8 cellular contexts compared by ENCODE assay signal in the genomic region with DNA sequence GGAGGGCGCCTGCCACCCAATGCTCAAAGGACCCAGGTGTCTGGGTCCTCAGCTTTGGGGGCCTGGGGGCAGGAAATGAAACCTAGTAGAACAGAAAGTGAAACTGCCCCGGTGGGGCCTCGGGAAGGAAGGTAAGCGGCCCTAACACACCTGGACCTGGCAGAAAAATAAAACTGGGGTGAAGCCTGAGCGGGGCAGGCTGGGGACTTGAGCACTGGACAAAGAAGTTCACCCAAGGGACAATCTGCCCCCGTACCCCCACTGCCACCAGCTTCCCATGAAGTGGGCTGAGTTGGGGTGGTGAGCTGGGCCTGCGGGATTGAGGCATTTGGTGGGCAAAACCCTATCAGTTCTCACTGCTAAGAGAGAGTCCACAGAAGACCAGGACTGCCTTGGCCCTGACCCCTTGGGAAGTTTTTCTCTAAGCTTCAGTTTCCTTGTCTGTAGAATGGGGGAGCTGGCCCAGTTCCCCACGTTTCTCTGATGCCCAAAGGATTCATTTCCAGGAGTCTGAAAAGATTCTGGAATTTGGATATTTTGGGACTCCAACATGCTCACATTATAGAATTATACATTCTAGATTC. TPM values are rescaled to one million over a fixed set of nuclear protein-coding genes. Genes with fewer than 3 reads are reported as not detected.
A peak's percentile ranks its signal among the peaks of the same experiment; 100 is the strongest.
DNase-seq lines count a peak whose midpoint lies in the region; ATAC-seq and TF ChIP-seq lines count a peak whose summit lies in the region.

No MANE protein-coding gene starts in this region.

- H3K4me1 ChIP-seq in RWPE2 (ENCODE audit: insufficient read depth, poor library complexity, severe bottlenecking) (peaks cover 10% of the 10 kb centered on the region), mammary epithelial cell (ENCODE audit: insufficient read depth, low read length) (peaks cover 28% of the 10 kb centered on the region), mesendoderm (ENCODE audit: control insufficient read depth, low read depth, low read length) (no peaks in the 10 kb centered on the region), testis (peaks cover 20% of the 10 kb centered on the region)

- H3K9me3 ChIP-seq in RWPE2 (ENCODE audit: severe bottlenecking) = no peaks in the 10 kb centered on the region
- H3K9me3 ChIP-seq in mammary epithelial cell (replicated peaks; ENCODE audit: insufficient read depth, low read length) = no peaks in the 10 kb centered on the region
- no peaks in the 10 kb centered on the region for H3K9me3 ChIP-seq in testis

- peak overlapping the region; percentile 52 for H3K4me3 ChIP-seq in RWPE2 (ENCODE audit: severe bottlenecking)
- peak overlapping the region; percentile 59 to 91 (median 63) for H3K4me3 ChIP-seq in mammary epithelial cell (replicated peaks in 1 of 3; ENCODE audit: insufficient read depth in 1 of 3, low read depth in 2 of 3, low read length in 3 of 3)
- no peak overlapping the region for H3K4me3 ChIP-seq in mesendoderm (ENCODE audit: low read length)
- H3K4me3 ChIP-seq in testis = peak overlapping the region; percentile 60 to 69

- H2BK15ac ChIP-seq in mesendoderm (replicated peaks; ENCODE audit: low read depth) = no peak overlapping the region

- H3K36me3 ChIP-seq in RWPE2 (ENCODE audit: low read depth) (peaks cover 25% of the 10 kb centered on the region), mammary epithelial cell (ENCODE audit: insufficient read depth, low read length) (peaks cover 4% of the 10 kb centered on the region), mesendoderm (ENCODE audit: control insufficient read depth, insufficient read depth, low read length) (no peaks in the 10 kb centered on the region), testis (ENCODE audit: low read depth, missing control alignments) (no peaks in the 10 kb centered on the region)

- peak overlapping the region; percentile 66 for H2BK120ac ChIP-seq in mesendoderm (ENCODE audit: low read depth, low read length)

- H2BK5ac ChIP-seq in mesendoderm (ENCODE audit: low read length) = no peak overlapping the region

- H4K8ac ChIP-seq in mesendoderm (ENCODE audit: low read depth, low read length) = peak overlapping the region; percentile 78

- H4K20me1 ChIP-seq in mammary epithelial cell (ENCODE audit: insufficient read depth, low read length) = no peaks in the 10 kb centered on the region

- peak overlapping the region; percentile 97 for H3K56ac ChIP-seq in mesendoderm (ENCODE audit: low read length)

- H3K27me3 ChIP-seq in RWPE2 (ENCODE audit: insufficient read depth, poor library complexity, severe bottlenecking) (no peaks in the 10 kb centered on the region), mammary epithelial cell (ENCODE audit: insufficient read depth, low read length) (no peaks in the 10 kb centered on the region), mesendoderm (ENCODE audit: insufficient read depth, low read length, poor library complexity) (no peaks in the 10 kb centered on the region), testis (no peaks in the 10 kb centered on the region)

- peaks cover 9% of the 10 kb centered on the region for H3K79me1 ChIP-seq in mesendoderm (ENCODE audit: low read length)

- intact Hi-C loops in mammary epithelial cell (cut with micrococcal nuclease) = loop anchor here (5.0 kb wide), 1 partner anchor 82 kb away; no protein-coding TSS in a partner anchor
- intact Hi-C loops in testis (cut with DNase I; ENCODE audit: low total_unique reads) = no loop called here

- TF ChIP-seq CTCF in RWPE2 (IDR thresholded peaks at IDR 0.05; ENCODE audit: poor library complexity, severe bottlenecking) (no peak), mammary epithelial cell (conservative IDR thresholded peaks at IDR 0.05 in 1 of 2, IDR thresholded peaks at IDR 0.05 in 1 of 2; ENCODE audit: extremely low read depth in 1 of 2, insufficient read depth in 1 of 2, low read depth in 1 of 2, low read length in 2 of 2) (no peak), testis (IDR thresholded peaks at IDR 0.05) (no peak)

- H3K9ac ChIP-seq in mammary epithelial cell (ENCODE audit: insufficient read depth, low read length) (peak overlapping the region; percentile 87), mesendoderm (ENCODE audit: low read length) (peak overlapping the region; percentile 67)

- peak overlapping the region; percentile 96 for H3K18ac ChIP-seq in mesendoderm (ENCODE audit: low read length)

- dilution Hi-C loops in mammary epithelial cell (cut with HindIII; ENCODE audit: low sequenced_read_pairs) = loop anchor here (5.0 kb wide), 1 partner anchor 87 kb away; a partner anchor contains a TSS

- ATAC-seq in RWPE2 (ENCODE audit: low read depth) (peak; percentile 17; the same call in 1 of the 3 replicates), HG03175 (IDR thresholded peaks at IDR 0.05; ENCODE audit: unreplicated experiment) (no peak)

- CTCF ChIA-PET in mammary epithelial cell (lab: Charles Lee; ENCODE audit: low non-redundant PET) = interaction anchor here (0.7 kb wide), 1 partner anchor 298 kb away, joined by 11 read pairs; no protein-coding TSS in a partner anchor

- no peak overlapping the region for H3K23ac ChIP-seq in mesendoderm (ENCODE audit: low read length)

- H3K79me2 ChIP-seq in mammary epithelial cell (ENCODE audit: insufficient read depth, low read length) = peaks cover 49% of the 10 kb centered on the region
- H3K79me2 ChIP-seq in mesendoderm (ENCODE audit: control insufficient read depth, insufficient read depth, low read length) = peaks cover 10% of the 10 kb centered on the region

- no peak overlapping the region for H4K5ac ChIP-seq in mesendoderm (ENCODE audit: low read length)

- peak; percentile 57 for TF ChIP-seq POLR2A in GM19099 (IDR thresholded peaks at IDR 0.05; ENCODE audit: extremely low read depth, insufficient read length, low read depth)
- no peak for TF ChIP-seq POLR2A in testis (IDR thresholded peaks at IDR 0.05)

- whole genome bisulfite sequencing in mammary epithelial cell (ENCODE audit: low coverage, missing lambda C conversion rate) = 6% methylated on average over 7 of the region's 8 CpGs
- WGBS in mesendoderm (ENCODE audit: extremely low coverage, insufficient coverage, low lambda C conversion rate) = no CpG with 5 or more reads among the region's 8 CpGs
- WGBS in testis, 2 donors = 5 to 9% methylated on average over 7 to 8 of the region's 8 CpGs

- H3K4me2 ChIP-seq in mammary epithelial cell (ENCODE audit: insufficient read depth, low read depth, low read length) = peak overlapping the region; percentile 81
- H3K4me2 ChIP-seq in mesendoderm (ENCODE audit: low read length) = peak overlapping the region; percentile 37

- no peak overlapping the region for H2AK5ac ChIP-seq in mesendoderm (ENCODE audit: low read length)

- BruUV-seq in mammary epithelial cell (replicated peaks; lab: Mats Ljungman, UMichigan) = no TSS peak

- in situ Hi-C loops in mammary epithelial cell (cut with MboI; ENCODE audit: low sequenced_read_pairs in 2 of 2) = no loop called here

- H2AFZ ChIP-seq in mammary epithelial cell (ENCODE audit: low read depth, low read length) = peak overlapping the region; percentile 58

- H3K27ac ChIP-seq in RWPE2 (ENCODE audit: poor library complexity, severe bottlenecking) (peak overlapping the region; percentile 72), mammary epithelial cell (ENCODE audit: insufficient read depth, low read depth, low read length) (peak overlapping the region; percentile 82), mesendoderm (ENCODE audit: low read depth, low read length) (peak overlapping the region; percentile 54), testis (peak overlapping the region; percentile 78 to 89)

- H3K4ac ChIP-seq in mesendoderm (ENCODE audit: low read depth, low read length) = peak overlapping the region; percentile 99

- DNase-seq in RWPE2 (ENCODE audit: low spot score) (no peak), mammary epithelial cell (no peak), mesendoderm (no peak), testis (no peak), pons (ENCODE audit: low spot score) (no peak), SIG-M5 treated with dmso at 0.1 percent for 504 hours (lab: John Stamatoyannopoulos, UW; ENCODE audit: unreplicated experiment) (no peak)

RNA-seq across cellular contexts. Expression of a gene that starts 2.3 kb away (rescaled TPM):
- total RNA-seq in mammary epithelial cell (10 to 100 TPM; 20.2 to 55.5 TPM), testis (10 to 100 TPM; 25.6 to 35.4 TPM)
- polyA plus RNA-seq in mammary epithelial cell (23.9 TPM), testis (ENCODE audit: insufficient read depth, low read depth, low replicate concordance) (22.6 TPM)
- polyA minus RNA-seq in mammary epithelial cell = 21.0 TPM
- polyA plus RNA-seq in mesendoderm (2013, experiment 1 of 2) = 31.9 TPM
- polyA plus RNA-seq in mesendoderm (2013, experiment 2 of 2) = 37.0 TPM

RNA-seq across cellular contexts. Expression of a gene that starts 31.2 kb away (rescaled TPM):
- 10 to 100 TPM; 15.7 to 23.4 TPM for total RNA-seq in mammary epithelial cell
- 11.7 TPM for polyA plus RNA-seq in mammary epithelial cell
- 18.6 TPM for polyA minus RNA-seq in mammary epithelial cell
- 27.1 TPM for polyA plus RNA-seq in mesendoderm (2013, experiment 1 of 2)
- 26.5 TPM for polyA plus RNA-seq in mesendoderm (2013, experiment 2 of 2)
- 10 to 100 TPM; 33.0 to 37.2 TPM for total RNA-seq in testis
- polyA plus RNA-seq in testis (ENCODE audit: insufficient read depth, low read depth, low replicate concordance) = 22.9 TPM

RNA-seq across cellular contexts. Expression of a gene that starts 31.6 kb away (rescaled TPM):
- total RNA-seq in mammary epithelial cell (10 to 100 TPM; 59.2 to 92.4 TPM), testis (100 to 1,000 TPM; 229 to 308 TPM)
- polyA plus RNA-seq in mammary epithelial cell (56.3 TPM), testis (ENCODE audit: insufficient read depth, low read depth, low replicate concordance) (213 TPM)
- 72.5 TPM for polyA minus RNA-seq in mammary epithelial cell
- polyA plus RNA-seq in mesendoderm (2013, experiment 1 of 2) = 77.7 TPM
- polyA plus RNA-seq in mesendoderm (2013, experiment 2 of 2) = 76.0 TPM

RNA-seq across cellular contexts. Expression of a gene that starts 53.6 kb away (rescaled TPM):
- total RNA-seq in mammary epithelial cell (under 1 TPM; 0.31 to 0.33 TPM), testis (10 to 100 TPM; 17.2 to 30.6 TPM)
- polyA plus RNA-seq in mammary epithelial cell (0.07 TPM), testis (ENCODE audit: insufficient read depth, low read depth, low replicate concordance) (19.8 TPM)
- polyA minus RNA-seq in mammary epithelial cell = not detected
- 0.41 TPM for polyA plus RNA-seq in mesendoderm (2013, experiment 1 of 2)
- 0.42 TPM for polyA plus RNA-seq in mesendoderm (2013, experiment 2 of 2)
